ENCODE assay signal across 18 cellular contexts in the genomic region with DNA sequence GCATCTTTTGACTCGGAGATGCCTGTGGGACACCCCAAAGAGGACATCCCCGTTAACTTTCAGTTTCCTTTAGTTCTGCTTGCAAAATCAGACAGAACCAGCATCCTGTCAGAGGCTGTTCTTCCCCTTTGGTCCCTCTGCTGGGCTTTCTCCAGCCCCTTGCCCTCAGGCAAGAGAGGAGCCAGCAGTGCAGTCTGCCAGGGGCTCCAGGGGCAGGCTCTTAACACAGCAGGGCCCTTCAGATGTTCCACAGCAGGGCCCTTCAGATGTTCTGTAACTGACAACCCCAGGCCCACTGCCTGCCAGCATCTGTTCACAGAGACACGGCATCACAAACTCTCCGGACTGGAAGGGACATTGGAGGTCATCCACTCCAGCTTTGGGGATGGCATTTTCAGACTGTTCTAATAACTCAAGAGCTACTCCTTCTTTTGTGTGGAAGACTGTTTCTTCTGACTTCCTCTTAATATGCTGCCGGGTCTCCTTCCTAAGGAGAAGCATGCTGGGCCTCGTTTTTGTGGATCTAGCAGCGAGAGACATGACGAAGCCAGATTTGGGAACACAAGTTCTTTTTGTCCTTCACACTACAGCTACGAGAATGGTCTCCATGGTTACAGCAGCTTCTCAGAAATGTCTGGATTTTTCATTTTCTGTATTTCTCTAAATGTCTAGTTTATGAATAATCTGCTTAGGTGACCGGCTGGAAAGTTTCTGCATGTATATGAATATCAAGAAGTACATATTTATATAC. TPM values are rescaled to one million over a fixed set of nuclear protein-coding genes. Genes with fewer than 3 reads are reported as not detected.
"Had no signal": no experiment of that assay in that cellular context is flagged by ENCODE, and none has a peak within 500 bp of the region (broad histone marks: within the 10 kb centered on the region; RNA-seq: fewer than 3 reads in every experiment).

No MANE protein-coding gene starts in this region.

- H3K27me3 ChIP-seq: gastrocnemius medialis, right lobe of liver had no signal

- H3K4me3 ChIP-seq: gastrocnemius medialis, prostate gland, right lobe of liver had no signal

- H3K4me1 ChIP-seq: gastrocnemius medialis, prostate gland, right lobe of liver had no signal

- H3K27ac ChIP-seq: gastrocnemius medialis, prostate gland, right lobe of liver had no signal

- H3K36me3 ChIP-seq: gastrocnemius medialis, prostate gland, right lobe of liver had no signal

- H3K9me3 ChIP-seq: gastrocnemius medialis, prostate gland, right lobe of liver had no signal

- DNase-seq: activated CD4-positive, alpha-beta T cell treated with anti-CD3 and anti-CD28 coated beads, Interleukin-2, amount 50 U/mL, for 4 hours; activated effector memory CD4-positive, alpha-beta T cell treated with anti-CD3 and anti-CD28 coated beads, Interleukin-2, amount 50 U/mL, for 16 hours; activated naive CD8-positive, alpha-beta T cell treated with anti-CD3 and anti-CD28 coated beads for 36 hours; activated T-cell treated with anti-CD3 and anti-CD28 coated beads, Interleukin-2, amount 50 U/mL, for 24 hours; aorta; gastrocnemius medialis; kidney glomerular epithelial cell; midbrain; naive thymus-derived CD8-positive, alpha-beta T cell; occipital lobe; right lobe of liver; stimulated activated CD4-positive, alpha-beta T cell treated with anti-CD3 and anti-CD28 coated beads, Interleukin-1b, Interleukin-23, amount 100 ng/mL, for 48 hours; stimulated activated naive B cell treated with anti-CD40 and anti-IgM and Interleukin-4, amounts not matched to agents 10 μg/mL and 1 μg/mL and 100 μg/mL, for 72 hours; substantia nigra; T-helper 2 cell had no signal

- ATAC-seq: gastrocnemius medialis; naive thymus-derived CD8-positive, alpha-beta T cell; right lobe of liver; stimulated activated naive B cell treated with anti-CD40 and anti-IgM and Interleukin-4, amounts not matched to agents 10 μg/mL and 1 μg/mL and 100 μg/mL, for 72 hours had no signal

RNA-seq across cellular contexts. Expression of gene KY, which starts 51.8 kb away (rescaled TPM):
- total RNA-seq: activated naive CD8-positive, alpha-beta T cell treated with anti-CD3 and anti-CD28 coated beads for 36 hours; bronchial epithelial cell; endothelial cell of umbilical vein; naive thymus-derived CD8-positive, alpha-beta T cell; right lobe of liver had no signal
